ENCODE assay signal across 1 cellular context in the genomic region with DNA sequence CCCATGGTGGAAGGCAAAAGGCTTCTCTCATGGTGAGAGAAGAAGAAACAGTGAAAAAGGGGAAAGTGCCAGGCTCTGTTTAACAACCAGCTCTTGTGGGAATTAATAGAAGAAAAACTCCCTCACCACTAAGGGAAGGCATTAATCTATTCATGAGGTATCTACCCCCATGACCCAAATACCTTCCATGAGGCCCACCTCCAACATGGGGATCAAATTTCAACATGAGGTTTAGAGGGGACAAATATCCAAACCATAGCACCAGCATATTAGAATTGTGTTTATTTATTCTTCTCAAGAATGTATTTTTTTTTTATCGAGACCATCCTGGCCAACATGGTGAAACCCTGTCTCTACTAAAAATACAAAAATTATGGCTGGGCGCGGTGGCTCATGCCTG.
TF ChIP-seq lines count a peak whose summit lies in the region.

No MANE protein-coding gene starts in this region.

TF ChIP-seq in IMR-90, 13 proteins besides CTCF, POLR2A, EP300 and RAD21:
- no peak for TF ChIP-seq MAFK (IDR thresholded peaks at IDR 0.05; ENCODE audit: low read depth, low read length)
- TF ChIP-seq FOS (IDR thresholded peaks at IDR 0.05; ENCODE audit: low read depth, low read length) = no peak
- TF ChIP-seq, protein P1, sequence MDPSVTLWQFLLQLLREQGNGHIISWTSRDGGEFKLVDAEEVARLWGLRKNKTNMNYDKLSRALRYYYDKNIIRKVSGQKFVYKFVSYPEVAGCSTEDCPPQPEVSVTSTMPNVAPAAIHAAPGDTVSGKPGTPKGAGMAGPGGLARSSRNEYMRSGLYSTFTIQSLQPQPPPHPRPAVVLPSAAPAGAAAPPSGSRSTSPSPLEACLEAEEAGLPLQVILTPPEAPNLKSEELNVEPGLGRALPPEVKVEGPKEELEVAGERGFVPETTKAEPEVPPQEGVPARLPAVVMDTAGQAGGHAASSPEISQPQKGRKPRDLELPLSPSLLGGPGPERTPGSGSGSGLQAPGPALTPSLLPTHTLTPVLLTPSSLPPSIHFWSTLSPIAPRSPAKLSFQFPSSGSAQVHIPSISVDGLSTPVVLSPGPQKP (IDR thresholded peaks at IDR 0.05; ENCODE audit: borderline replicate concordance, low read depth, low read length) = no peak
- TF ChIP-seq CEBPB (IDR thresholded peaks at IDR 0.05; ENCODE audit: low read depth, low read length) = no peak
- TF ChIP-seq RFX5 (IDR thresholded peaks at IDR 0.05; ENCODE audit: low read depth, low read length) = no peak
- TF ChIP-seq BHLHE40 (IDR thresholded peaks at IDR 0.05; ENCODE audit: low read depth, low read length) = no peak
- no peak for TF ChIP-seq CHD1 (IDR thresholded peaks at IDR 0.05; ENCODE audit: low read depth, low read length)
- TF ChIP-seq MXI1 (IDR thresholded peaks at IDR 0.05; ENCODE audit: borderline replicate concordance, low read depth, low read length) = no peak
- TF ChIP-seq NFE2L2 (IDR thresholded peaks at IDR 0.05; ENCODE audit: low read depth, low read length) = no peak
- TF ChIP-seq RCOR1 (IDR thresholded peaks at IDR 0.05; ENCODE audit: insufficient replicate concordance, low read length) = no peak
- TF ChIP-seq, protein P2, sequence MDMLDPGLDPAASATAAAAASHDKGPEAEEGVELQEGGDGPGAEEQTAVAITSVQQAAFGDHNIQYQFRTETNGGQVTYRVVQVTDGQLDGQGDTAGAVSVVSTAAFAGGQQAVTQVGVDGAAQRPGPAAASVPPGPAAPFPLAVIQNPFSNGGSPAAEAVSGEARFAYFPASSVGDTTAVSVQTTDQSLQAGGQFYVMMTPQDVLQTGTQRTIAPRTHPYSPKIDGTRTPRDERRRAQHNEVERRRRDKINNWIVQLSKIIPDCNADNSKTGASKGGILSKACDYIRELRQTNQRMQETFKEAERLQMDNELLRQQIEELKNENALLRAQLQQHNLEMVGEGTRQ (IDR thresholded peaks at IDR 0.05; ENCODE audit: low read depth, low read length) = no peak
- TF ChIP-seq SMC3 (IDR thresholded peaks at IDR 0.05; ENCODE audit: low read depth, low read length) = no peak
- TF ChIP-seq MAZ (IDR thresholded peaks at IDR 0.05; ENCODE audit: borderline replicate concordance, low read depth, low read length) = no peak
